12 cellular contexts compared by ENCODE assay signal in the genomic region with DNA sequence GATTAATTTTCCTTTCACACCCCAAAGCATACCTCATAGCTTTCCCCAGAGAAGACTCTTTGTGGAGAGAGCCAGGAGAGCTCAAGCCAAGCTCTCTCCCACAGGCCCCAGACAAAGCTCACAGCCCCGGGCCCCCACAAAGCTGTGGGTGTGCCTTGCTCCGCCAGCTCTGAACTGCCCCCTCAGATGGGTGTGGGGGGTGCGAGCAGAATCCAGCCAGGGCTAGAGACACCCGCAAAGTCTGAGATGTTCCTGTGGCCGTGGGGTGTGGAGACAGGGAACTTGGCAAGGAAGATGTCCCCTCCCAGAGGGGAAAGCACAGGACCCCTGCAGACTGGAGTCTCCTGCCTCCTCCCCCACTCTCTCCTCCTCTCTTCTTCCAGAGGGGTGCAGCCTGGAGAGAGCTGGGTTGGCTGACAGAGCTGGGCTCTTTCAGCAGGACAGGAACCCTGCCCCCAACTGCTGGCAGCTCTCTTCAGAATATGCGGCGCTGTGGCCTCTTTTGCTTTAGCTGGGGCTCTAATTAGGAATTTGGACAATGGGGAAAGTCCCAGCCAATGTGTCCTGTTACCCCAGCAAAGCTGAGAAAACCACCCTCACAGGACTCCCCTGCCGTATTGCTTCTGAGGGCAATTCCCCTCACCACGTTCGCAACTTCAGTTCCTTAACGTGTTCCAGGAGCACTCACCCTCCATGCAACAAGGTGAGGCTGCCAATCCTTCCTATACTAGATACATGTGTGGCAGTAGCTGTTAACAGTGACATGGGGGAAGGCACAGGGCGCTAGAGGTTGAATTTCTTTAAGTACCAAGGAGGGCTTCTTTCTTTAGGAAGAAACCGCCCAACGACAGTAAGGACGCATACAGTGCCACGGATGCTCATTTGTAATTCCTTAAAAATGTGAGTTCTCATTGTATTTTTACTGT.
DNase-seq lines count a peak whose midpoint lies in the region; FAIRE-seq lines count a peak whose summit lies in the region.
"Had no signal": no experiment of that assay in that cellular context is flagged by ENCODE, and none has a peak within 500 bp of the region (broad histone marks: within the 10 kb centered on the region; RNA-seq: fewer than 3 reads in every experiment).

No MANE protein-coding gene starts in this region.

- H3K4me1 Mint-ChIP-seq in activated naive CD4-positive, alpha-beta T cell treated with anti-CD3 and anti-CD28 coated beads, Interleukin-2, amount 10 ng/mL, durations not matched to agents 7 days and 5 days: peaks cover 13% of the 10 kb centered on the region
- H3K4me1 Mint-ChIP-seq in activated naive CD8-positive, alpha-beta T cell treated with anti-CD3 and anti-CD28 coated beads for 36 hours: peaks cover 14% of the 10 kb centered on the region
- H3K4me1 Mint-ChIP-seq in immature natural killer cell: peaks cover 10 to 13% of the 10 kb centered on the region in 2 donors

- no peak overlapping the region for H3K27ac ChIP-seq in stomach smooth muscle (ENCODE audit: low read length)

- H3K4me1 ChIP-seq in stomach smooth muscle (ENCODE audit: control insufficient read depth, insufficient read depth, low read length): peaks cover 27% of the 10 kb centered on the region

- no peaks in the 10 kb centered on the region for H3K36me3 ChIP-seq in stomach smooth muscle (ENCODE audit: control insufficient read depth in 2 of 2, insufficient read depth in 2 of 2, low read length in 2 of 2)

- H3K9ac ChIP-seq in stomach smooth muscle (ENCODE audit: low read length in 2 of 2): no peak overlapping the region

- peak overlapping the region; percentile 75 to 79 for H3K4me3 ChIP-seq in stomach smooth muscle (ENCODE audit: low read length in 2 of 2)
- H3K4me3 ChIP-seq: lung had no signal

- no peaks in the 10 kb centered on the region for H3K36me3 Mint-ChIP-seq in activated naive CD4-positive, alpha-beta T cell treated with anti-CD3 and anti-CD28 coated beads, Interleukin-2, amount 10 ng/mL, durations not matched to agents 7 days and 5 days
- H3K36me3 Mint-ChIP-seq in activated naive CD8-positive, alpha-beta T cell treated with anti-CD3 and anti-CD28 coated beads for 36 hours: no peaks in the 10 kb centered on the region
- H3K36me3 Mint-ChIP-seq in immature natural killer cell: no peaks in the 10 kb centered on the region
- H3K36me3 Mint-ChIP-seq: CD4-positive, CD25-positive, alpha-beta regulatory T cell had no signal

- FAIRE-seq in RCC 7860 (lab: Jason Lieb, UNC): no peak

- H3K27me3 Mint-ChIP-seq in activated naive CD4-positive, alpha-beta T cell treated with anti-CD3 and anti-CD28 coated beads, Interleukin-2, amount 10 ng/mL, durations not matched to agents 7 days and 5 days: peaks cover 46% of the 10 kb centered on the region
- H3K27me3 Mint-ChIP-seq in activated naive CD8-positive, alpha-beta T cell treated with anti-CD3 and anti-CD28 coated beads for 36 hours: peaks cover 66% of the 10 kb centered on the region
- peaks cover 0 to 11% (median 7%) of the 10 kb centered on the region in 3 donors for H3K27me3 Mint-ChIP-seq in immature natural killer cell (ENCODE audit: low read depth in 3 of 3)

- H3K9me3 Mint-ChIP-seq in activated naive CD4-positive, alpha-beta T cell treated with anti-CD3 and anti-CD28 coated beads, Interleukin-2, amount 10 ng/mL, durations not matched to agents 7 days and 5 days: no peaks in the 10 kb centered on the region
- peaks cover under 1% of the 10 kb centered on the region for H3K9me3 Mint-ChIP-seq in activated naive CD8-positive, alpha-beta T cell treated with anti-CD3 and anti-CD28 coated beads for 36 hours
- peaks cover 0 to 3% (median 0%) of the 10 kb centered on the region in 6 donors for H3K9me3 Mint-ChIP-seq in immature natural killer cell
- H3K9me3 Mint-ChIP-seq: activated B cell treated with CpG ODN at 0.5 μM for 24 hours had no signal

- no peak overlapping the region for H3K27ac Mint-ChIP-seq in activated naive CD4-positive, alpha-beta T cell treated with anti-CD3 and anti-CD28 coated beads, Interleukin-2, amount 10 ng/mL, durations not matched to agents 7 days and 5 days
- H3K27ac Mint-ChIP-seq in activated naive CD8-positive, alpha-beta T cell treated with anti-CD3 and anti-CD28 coated beads for 36 hours: no peak overlapping the region
- no peak overlapping the region for H3K27ac Mint-ChIP-seq in immature natural killer cell
- H3K27ac Mint-ChIP-seq: activated B cell treated with CpG ODN at 0.5 μM for 24 hours; CD4-positive, CD25-positive, alpha-beta regulatory T cell had no signal

- no peak for DNase-seq in activated naive CD4-positive, alpha-beta T cell treated with anti-CD3 and anti-CD28 coated beads, Interleukin-2, amount 10 ng/mL, durations not matched to agents 7 days and 5 days
- DNase-seq in activated naive CD4-positive, alpha-beta T cell treated with anti-CD3 and anti-CD28 coated beads, Interleukin-2, amount 50 U/mL, for 16 hours: no peak
- DNase-seq in activated naive CD8-positive, alpha-beta T cell treated with anti-CD3 and anti-CD28 coated beads for 36 hours: no peak
- DNase-seq in immature natural killer cell (no peak), superior temporal gyrus (ENCODE audit: extremely low spot score) (no peak), NCI-H146 treated with DMSO at 0.1 percent for 48 hours (lab: John Stamatoyannopoulos, UW; ENCODE audit: unreplicated experiment) (no peak), RCC 7860 (ENCODE audit: low spot score) (no peak)
- DNase-seq: activated B cell treated with CpG ODN at 0.5 μM for 24 hours, NCI-H2227 treated with DMSO at 0.1 percent for 48 hours had no signal

- peak overlapping the region; percentile 74 for H3K4me3 Mint-ChIP-seq in activated naive CD4-positive, alpha-beta T cell treated with anti-CD3 and anti-CD28 coated beads, Interleukin-2, amount 10 ng/mL, durations not matched to agents 7 days and 5 days
- peak overlapping the region; percentile 73 for H3K4me3 Mint-ChIP-seq in activated naive CD8-positive, alpha-beta T cell treated with anti-CD3 and anti-CD28 coated beads for 36 hours
- peak overlapping the region; percentile 80 to 89 (median 85) for H3K4me3 Mint-ChIP-seq in immature natural killer cell

- no peaks in the 10 kb centered on the region for H3K27me3 ChIP-seq in stomach smooth muscle (ENCODE audit: control insufficient read depth in 1 of 2, insufficient read depth in 2 of 2, low read length in 2 of 2)

- CTCF ChIA-PET in activated naive CD4-positive, alpha-beta T cell treated with anti-CD3 and anti-CD28 coated beads, Interleukin-2, amount 10 ng/mL, durations not matched to agents 7 days and 5 days (lab: Charles Lee): no interaction called here

- no peaks in the 10 kb centered on the region for H3K9me3 ChIP-seq in stomach smooth muscle (ENCODE audit: control insufficient read depth in 2 of 2, low read length in 2 of 2)
